1 cellular context compared by ENCODE assay signal in the genomic region with DNA sequence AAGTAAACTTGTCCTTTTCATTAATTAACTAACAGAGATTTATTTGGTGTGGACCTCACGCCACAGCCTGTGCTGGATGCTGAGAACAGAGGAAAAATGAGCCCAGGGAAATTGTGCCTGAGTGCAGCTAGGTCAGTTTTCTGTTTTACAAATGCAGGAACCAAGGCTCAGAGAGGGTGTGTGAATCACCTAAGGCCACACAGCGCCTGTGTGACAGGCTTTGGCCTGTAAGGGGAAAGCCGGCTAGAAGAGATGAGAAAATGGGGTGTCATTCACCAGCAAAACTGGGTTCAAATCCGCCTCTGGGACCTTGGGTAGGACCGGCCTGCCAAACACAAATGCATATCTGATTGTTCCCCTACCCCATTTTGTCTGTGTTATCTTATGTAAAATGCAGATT.
TF ChIP-seq lines count a peak whose summit lies in the region.

No MANE protein-coding gene starts in this region.

TF ChIP-seq in HepG2, 621 proteins besides CTCF, POLR2A, EP300 and RAD21:
- TF ChIP-seq, protein P1, sequence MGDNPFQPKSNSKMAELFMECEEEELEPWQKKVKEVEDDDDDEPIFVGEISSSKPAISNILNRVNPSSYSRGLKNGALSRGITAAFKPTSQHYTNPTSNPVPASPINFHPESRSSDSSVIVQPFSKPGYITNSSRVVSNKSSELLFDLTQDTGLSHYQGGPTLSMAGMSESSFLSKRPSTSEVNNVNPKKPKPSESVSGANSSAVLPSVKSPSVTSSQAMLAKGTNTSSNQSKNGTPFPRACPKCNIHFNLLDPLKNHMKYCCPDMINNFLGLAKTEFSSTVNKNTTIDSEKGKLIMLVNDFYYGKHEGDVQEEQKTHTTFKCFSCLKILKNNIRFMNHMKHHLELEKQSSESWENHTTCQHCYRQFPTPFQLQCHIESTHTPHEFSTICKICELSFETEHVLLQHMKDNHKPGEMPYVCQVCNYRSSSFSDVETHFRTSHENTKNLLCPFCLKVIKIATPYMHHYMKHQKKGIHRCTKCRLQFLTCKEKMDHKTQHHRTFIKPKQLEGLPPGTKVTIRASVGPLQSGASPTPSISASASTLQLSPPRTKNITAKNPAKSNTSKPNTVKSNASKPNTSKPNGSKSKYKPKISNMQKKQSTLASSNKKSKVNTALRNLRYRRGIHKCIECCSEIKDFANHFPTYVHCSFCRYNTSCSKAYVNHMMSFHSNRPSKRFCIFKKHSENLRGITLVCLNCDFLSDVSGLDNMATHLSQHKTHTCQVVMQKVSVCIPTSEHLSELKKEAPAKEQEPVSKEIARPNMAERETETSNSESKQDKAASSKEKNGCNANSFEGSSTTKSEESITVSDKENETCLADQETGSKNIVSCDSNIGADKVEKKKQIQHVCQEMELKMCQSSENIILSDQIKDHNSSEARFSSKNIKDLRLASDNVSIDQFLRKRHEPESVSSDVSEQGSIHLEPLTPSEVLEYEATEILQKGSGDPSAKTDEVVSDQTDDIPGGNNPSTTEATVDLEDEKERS (CRISPR knock-in tag; IDR thresholded peaks at IDR 0.05) = no peak
- TF ChIP-seq CREB1 (IDR thresholded peaks at IDR 0.05) = no peak
- no peak for TF ChIP-seq CREB1 (CRISPR knock-in tag; IDR thresholded peaks at IDR 0.05)
- peak; percentile 94 for TF ChIP-seq ZNF768 (CRISPR knock-in tag; IDR thresholded peaks at IDR 0.05)
- TF ChIP-seq ARNT2 (CRISPR knock-in tag; IDR thresholded peaks at IDR 0.05; ENCODE audit: low read depth) = no peak
TF ChIP-seq in HepG2: peak in this region for 1.
